13 cellular contexts compared by ENCODE assay signal in the genomic region with DNA sequence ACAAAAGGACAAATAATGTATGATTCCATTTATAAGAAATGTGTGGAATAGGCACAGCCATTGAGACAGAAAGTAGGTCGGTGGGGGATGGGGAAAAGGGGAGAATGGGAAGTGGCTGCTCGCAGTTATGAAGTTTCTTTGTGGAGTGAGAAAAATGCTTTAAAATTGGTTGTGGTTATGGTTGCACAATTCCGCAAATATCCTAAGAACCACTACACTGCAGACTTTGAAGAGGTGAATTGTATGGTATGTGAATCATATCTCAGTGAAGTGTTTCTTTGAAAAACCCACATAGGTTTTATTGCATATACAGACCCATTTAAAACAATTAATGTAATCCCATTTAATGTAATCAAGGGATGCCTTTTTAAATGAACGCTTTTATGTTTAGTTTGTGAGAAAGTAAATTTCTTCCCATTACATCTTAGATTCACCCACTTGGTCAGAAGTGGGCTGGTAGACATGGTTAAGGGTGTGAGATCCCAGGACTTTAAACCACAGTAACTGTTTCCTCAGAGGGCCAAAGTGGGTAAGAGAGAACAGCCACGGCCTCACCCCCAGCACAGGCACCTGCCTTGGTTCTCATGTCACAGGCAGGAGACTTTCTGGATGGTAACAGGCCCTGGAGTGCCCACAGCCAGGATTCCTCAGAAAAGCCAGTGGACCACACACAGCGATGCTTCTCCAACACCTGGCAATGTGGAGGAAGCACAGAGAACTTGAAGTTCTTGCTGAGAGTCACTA.
A peak's percentile ranks its signal among the peaks of the same experiment; 100 is the strongest.
DNase-seq lines count a peak whose midpoint lies in the region; ATAC-seq, FAIRE-seq and TF ChIP-seq lines count a peak whose summit lies in the region.
"Had no signal": no experiment of that assay in that cellular context is flagged by ENCODE, and none has a peak within 500 bp of the region (broad histone marks: within the 10 kb centered on the region; RNA-seq: fewer than 3 reads in every experiment).

No MANE protein-coding gene starts in this region.

- no peak overlapping the region for H2AFZ ChIP-seq in trophoblast cell (ENCODE audit: insufficient read depth, low read length, poor library complexity)
- no peak overlapping the region for H2AFZ ChIP-seq in SK-N-SH (ENCODE audit: low read depth)

- no peak overlapping the region for H3K14ac ChIP-seq in trophoblast cell (ENCODE audit: low read length)

- H3K79me1 ChIP-seq in trophoblast cell (ENCODE audit: low read length): no peaks in the 10 kb centered on the region

- no peak overlapping the region for H4K12ac ChIP-seq in trophoblast cell (ENCODE audit: low read depth, low read length)

- H3K36me3 Mint-ChIP-seq in endothelial cell (ENCODE audit: low read depth, unreplicated experiment): no peaks in the 10 kb centered on the region

- H4K8ac ChIP-seq in trophoblast cell (ENCODE audit: low read depth, low read length): no peak overlapping the region

- no peak for TF ChIP-seq EP300 in SK-N-SH (IDR thresholded peaks at IDR 0.05; ENCODE audit: borderline replicate concordance in 1 of 2, low read depth in 1 of 2, low read length in 1 of 2)

- no peak overlapping the region for H2AK5ac ChIP-seq in trophoblast cell (ENCODE audit: low read length)

- POLR2A ChIA-PET in SK-N-SH (lab: Yijun Ruan, JAX): no interaction called here

- H3F3A ChIP-seq in SK-N-SH (replicated peaks; ENCODE audit: insufficient read depth): peaks cover 3% of the 10 kb centered on the region

- no peak overlapping the region for H2BK12ac ChIP-seq in trophoblast cell (ENCODE audit: low read length)

- H3K9ac ChIP-seq in trophoblast cell (ENCODE audit: low read length) (no peak overlapping the region), SK-N-SH (no peak overlapping the region)

- no peak overlapping the region for H3K4ac ChIP-seq in trophoblast cell (ENCODE audit: low read depth, low read length)

- CTCF ChIA-PET in SK-N-SH (lab: Yijun Ruan, JAX): no interaction called here

- no peak overlapping the region for H4K91ac ChIP-seq in trophoblast cell (ENCODE audit: low read depth, low read length)

- FAIRE-seq in bronchial epithelial cell (lab: Jason Lieb, UNC) (no peak), GM19239 (lab: Jason Lieb, UNC) (no peak)

- no peak for ATAC-seq in HG02884 (IDR thresholded peaks at IDR 0.05; ENCODE audit: unreplicated experiment)
- ATAC-seq: Panc1 had no signal

- no peak for TF ChIP-seq RAD21 in SK-N-SH (IDR thresholded peaks at IDR 0.05; ENCODE audit: low read length)

- H4K20me1 ChIP-seq in SK-N-SH (ENCODE audit: insufficient read depth): no peaks in the 10 kb centered on the region

- DNase-seq in GM03348 (ENCODE audit: low spot score) (peak; percentile 65), NOMO-1 (lab: John Stamatoyannopoulos, UW; ENCODE audit: unreplicated experiment in 2 of 2) (peak; percentile 67 to 95), bronchial epithelial cell (ENCODE audit: low read depth) (peak; percentile 91), trophoblast cell (peak; percentile 45 to 76), SK-N-SH (no peak), endothelial cell (ENCODE audit: low spot score) (no peak), GM19239 (ENCODE audit: insufficient read length, low spot score) (no peak)
- DNase-seq: activated naive CD4-positive, alpha-beta T cell; hippocampal formation; NCI-H2081; tibial artery had no signal

- H3K23ac ChIP-seq in trophoblast cell (ENCODE audit: low read length): no peak overlapping the region

- H3K79me2 ChIP-seq in trophoblast cell (ENCODE audit: control insufficient read depth, insufficient read depth, low read length, poor library complexity) (no peaks in the 10 kb centered on the region), SK-N-SH (ENCODE audit: insufficient read depth) (no peaks in the 10 kb centered on the region)

- 100% methylated on average over 1 of the region's 6 CpGs for WGBS in trophoblast cell (ENCODE audit: extremely low coverage, insufficient coverage, insufficient read length)
- WGBS in SK-N-SH (ENCODE audit: low lambda C conversion rate): 49% methylated on average over 5 of the region's 6 CpGs

- TF ChIP-seq CTCF in bronchial epithelial cell (IDR thresholded peaks at IDR 0.05; ENCODE audit: insufficient read depth, low read length, severe bottlenecking) (no peak), SK-N-SH (IDR thresholded peaks at IDR 0.05) (no peak), endothelial cell (IDR thresholded peaks at IDR 0.05; ENCODE audit: unreplicated experiment) (no peak)

- no peak overlapping the region for H3K4me3 Mint-ChIP-seq in endothelial cell (ENCODE audit: unreplicated experiment)

- no peak overlapping the region for H3K18ac ChIP-seq in trophoblast cell (ENCODE audit: low read length)

- H3K4me1 ChIP-seq in trophoblast cell (ENCODE audit: control insufficient read depth in 1 of 2, insufficient read depth in 2 of 2, low read length in 2 of 2): peaks cover 6 to 9% of the 10 kb centered on the region in 2 experiments
- H3K4me1 ChIP-seq in SK-N-SH (ENCODE audit: control insufficient read depth in 1 of 2, insufficient read depth in 2 of 2, low read depth in 1 of 2, low read length in 1 of 2): no peaks in the 10 kb centered on the region
- H3K4me1 ChIP-seq: tibial artery had no signal

- no peaks in the 10 kb centered on the region for H3K9me3 Mint-ChIP-seq in endothelial cell (ENCODE audit: unreplicated experiment)

- H3K9me3 ChIP-seq in trophoblast cell (ENCODE audit: insufficient read depth, low read depth, low read length) (peaks cover 3% of the 10 kb centered on the region), SK-N-SH (no peaks in the 10 kb centered on the region)
- H3K9me3 ChIP-seq: tibial artery had no signal

- H3K27ac Mint-ChIP-seq in endothelial cell (ENCODE audit: unreplicated experiment): no peak overlapping the region

- H3K27me3 ChIP-seq in bronchial epithelial cell (ENCODE audit: control insufficient read depth, insufficient read depth, low read length) (no peaks in the 10 kb centered on the region), trophoblast cell (ENCODE audit: insufficient read depth, low read length) (no peaks in the 10 kb centered on the region), SK-N-SH (ENCODE audit: insufficient read depth) (no peaks in the 10 kb centered on the region; the same call in 1 of the 2 replicates)

- H2BK5ac ChIP-seq in trophoblast cell (ENCODE audit: low read depth, low read length, poor library complexity): no peak overlapping the region

- no peaks in the 10 kb centered on the region for H3K9me2 ChIP-seq in SK-N-SH

- H3K36me3 ChIP-seq in bronchial epithelial cell (ENCODE audit: control insufficient read depth, insufficient read depth, low read length) (no peaks in the 10 kb centered on the region), trophoblast cell (ENCODE audit: control insufficient read depth in 1 of 2, insufficient read depth in 2 of 2, low read length in 2 of 2) (no peaks in the 10 kb centered on the region), SK-N-SH (replicated peaks in 1 of 2; ENCODE audit: control insufficient read depth in 1 of 2, insufficient read depth in 2 of 2, low read length in 1 of 2) (no peaks in the 10 kb centered on the region)
- H3K36me3 ChIP-seq: tibial artery had no signal

- peaks cover 3% of the 10 kb centered on the region for H3K27me3 Mint-ChIP-seq in endothelial cell (ENCODE audit: unreplicated experiment)

- H3K4me1 Mint-ChIP-seq in endothelial cell (ENCODE audit: unreplicated experiment): no peaks in the 10 kb centered on the region

- no peak overlapping the region for H3K27ac ChIP-seq in trophoblast cell (ENCODE audit: low read depth, low read length)
- no peak overlapping the region for H3K27ac ChIP-seq in SK-N-SH (ENCODE audit: low read depth in 2 of 2, low read length in 1 of 2)
- H3K27ac ChIP-seq: tibial artery had no signal

- H2BK120ac ChIP-seq in trophoblast cell (ENCODE audit: insufficient read depth, low read length, poor library complexity): no peak overlapping the region

- H3K4me2 ChIP-seq in trophoblast cell (ENCODE audit: low read length): no peak overlapping the region
- H3K4me2 ChIP-seq in SK-N-SH: no peak overlapping the region

- H3K4me3 ChIP-seq in bronchial epithelial cell (ENCODE audit: low read depth, low read length) (no peak overlapping the region), trophoblast cell (ENCODE audit: low read depth, low read length) (no peak overlapping the region), SK-N-SH (ENCODE audit: low read depth in 2 of 2, low read length in 1 of 2) (no peak overlapping the region)
- H3K4me3 ChIP-seq: tibial artery had no signal

TF ChIP-seq in SK-N-SH, 30 proteins besides CTCF, POLR2A, EP300 and RAD21 (continues in another document):
- TF ChIP-seq, protein P1, sequence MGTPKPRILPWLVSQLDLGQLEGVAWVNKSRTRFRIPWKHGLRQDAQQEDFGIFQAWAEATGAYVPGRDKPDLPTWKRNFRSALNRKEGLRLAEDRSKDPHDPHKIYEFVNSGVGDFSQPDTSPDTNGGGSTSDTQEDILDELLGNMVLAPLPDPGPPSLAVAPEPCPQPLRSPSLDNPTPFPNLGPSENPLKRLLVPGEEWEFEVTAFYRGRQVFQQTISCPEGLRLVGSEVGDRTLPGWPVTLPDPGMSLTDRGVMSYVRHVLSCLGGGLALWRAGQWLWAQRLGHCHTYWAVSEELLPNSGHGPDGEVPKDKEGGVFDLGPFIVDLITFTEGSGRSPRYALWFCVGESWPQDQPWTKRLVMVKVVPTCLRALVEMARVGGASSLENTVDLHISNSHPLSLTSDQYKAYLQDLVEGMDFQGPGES (IDR thresholded peaks at IDR 0.05; ENCODE audit: low read depth, low read length): no peak
- TF ChIP-seq TAF1 (IDR thresholded peaks at IDR 0.05; ENCODE audit: borderline replicate concordance, low read depth, low read length): no peak

Comparison
In these comparisons a context has a peak if more than half of its experiments do, and no peak if none do; other contexts are left out.
1. DNase-seq: peak in GM03348 (single experiment), NOMO-1 (2 of 2), bronchial epithelial cell (single experiment) and trophoblast cell (2 of 2); none in SK-N-SH (single experiment), endothelial cell (single experiment) and GM19239 (single experiment).